In genomic region chr17:44385287-44386181, GRCh38 we compare ENCODE assay signal across 8 cellular contexts. TPM values are rescaled to one million over a fixed set of nuclear protein-coding genes. Genes with fewer than 3 reads are reported as not detected.
A peak's percentile ranks its signal among the peaks of the same experiment; 100 is the strongest.
DNase-seq lines count a peak whose midpoint lies in the region; ATAC-seq and TF ChIP-seq lines count a peak whose summit lies in the region.

No MANE protein-coding gene starts in this region.

- ATAC-seq in HG02973 (IDR thresholded peaks at IDR 0.05; ENCODE audit: unreplicated experiment) (peak; percentile 64), GM21515 (IDR thresholded peaks at IDR 0.05; ENCODE audit: unreplicated experiment) (no peak)
- ATAC-seq in activated CD8-positive, alpha-beta memory T cell treated with anti-CD3 and anti-CD28 coated beads, Interleukin-2, amount 10 ng/mL, durations not matched to agents 7 days and 5 days, result peak; percentile 94

- no peaks in the 10 kb centered on the region for H3K9me3 Mint-ChIP-seq in activated CD8-positive, alpha-beta memory T cell treated with anti-CD3 and anti-CD28 coated beads, Interleukin-2, amount 10 ng/mL, durations not matched to agents 7 days and 5 days (ENCODE audit: low read depth)
- H3K9me3 Mint-ChIP-seq in endodermal cell (no peaks in the 10 kb centered on the region), mesothelial cell of epicardium (no peaks in the 10 kb centered on the region)

- TF ChIP-seq CTCF in endodermal cell (conservative IDR thresholded peaks at IDR 0.05), result peak; percentile 62
- TF ChIP-seq CTCF in mesothelial cell of epicardium (IDR thresholded peaks at IDR 0.05; ENCODE audit: unreplicated experiment), result no peak

- H3K27ac ChIP-seq in endodermal cell (ENCODE audit: low read depth, low read length), result no peak overlapping the region

- H3K9me3 ChIP-seq in endodermal cell (ENCODE audit: control insufficient read depth, low read length), result no peaks in the 10 kb centered on the region

- no peaks in the 10 kb centered on the region for H3K36me3 ChIP-seq in endodermal cell (ENCODE audit: control insufficient read depth, insufficient read depth, low read length)

- peak overlapping the region; percentile 77 for H3K4me3 ChIP-seq in endodermal cell (ENCODE audit: low read length)

- H3K4me3 Mint-ChIP-seq in activated CD8-positive, alpha-beta memory T cell treated with anti-CD3 and anti-CD28 coated beads, Interleukin-2, amount 10 ng/mL, durations not matched to agents 7 days and 5 days, result peak overlapping the region; percentile 65
- H3K4me3 Mint-ChIP-seq in endodermal cell (peak overlapping the region; percentile 58), mesothelial cell of epicardium (peak overlapping the region; percentile 69)

- H3K9ac ChIP-seq in endodermal cell (ENCODE audit: extremely low read depth, low read length, poor library complexity, severe bottlenecking), result peak overlapping the region; percentile 20

- H3K27ac Mint-ChIP-seq in activated CD8-positive, alpha-beta memory T cell treated with anti-CD3 and anti-CD28 coated beads, Interleukin-2, amount 10 ng/mL, durations not matched to agents 7 days and 5 days, result no peak overlapping the region
- H3K27ac Mint-ChIP-seq in endodermal cell (no peak overlapping the region), mesothelial cell of epicardium (no peak overlapping the region)

- H3K27me3 ChIP-seq in endodermal cell (ENCODE audit: control insufficient read depth, insufficient read depth, low read length, poor library complexity, severe bottlenecking), result peaks cover 29% of the 10 kb centered on the region

- H3K27me3 Mint-ChIP-seq in activated CD8-positive, alpha-beta memory T cell treated with anti-CD3 and anti-CD28 coated beads, Interleukin-2, amount 10 ng/mL, durations not matched to agents 7 days and 5 days, result peaks cover 36% of the 10 kb centered on the region
- H3K27me3 Mint-ChIP-seq in endodermal cell (ENCODE audit: insufficient read depth) (peaks cover 61% of the 10 kb centered on the region), mesothelial cell of epicardium (ENCODE audit: low read depth) (peaks cover 35% of the 10 kb centered on the region)

- H3K4me1 ChIP-seq in endodermal cell (ENCODE audit: control insufficient read depth, insufficient read depth, low read length), result peaks cover 3% of the 10 kb centered on the region

- peaks cover 20% of the 10 kb centered on the region for H3K4me1 Mint-ChIP-seq in activated CD8-positive, alpha-beta memory T cell treated with anti-CD3 and anti-CD28 coated beads, Interleukin-2, amount 10 ng/mL, durations not matched to agents 7 days and 5 days
- peaks cover 12% of the 10 kb centered on the region for H3K4me1 Mint-ChIP-seq in endodermal cell
- peaks cover 13% of the 10 kb centered on the region for H3K4me1 Mint-ChIP-seq in mesothelial cell of epicardium

- WGBS in endodermal cell (ENCODE audit: insufficient coverage in 1 of 2, insufficient read length in 1 of 2), 2 experiments, result 21 to 30% methylated on average over 35 to 68 of the region's 68 CpGs

- CTCF ChIA-PET in activated CD8-positive, alpha-beta memory T cell treated with anti-CD3 and anti-CD28 coated beads, Interleukin-2, amount 10 ng/mL, durations not matched to agents 7 days and 5 days (lab: Charles Lee), result interaction anchor here (1.0 to 1.9 kb wide), 9 partner anchors 9 to 182 kb away, joined by 3 to 7 read pairs (median 3); partner anchors contain the start of gene FAM171A2

- peak; percentile 89 for DNase-seq in DMS 273 (lab: John Stamatoyannopoulos, UW; ENCODE audit: unreplicated experiment)
- DNase-seq in NCI-H748 treated with DMSO at 0.1 percent for 48 hours (lab: John Stamatoyannopoulos, UW), result peak; percentile 72
- peak; percentile 86 for DNase-seq in activated CD8-positive, alpha-beta memory T cell treated with anti-CD3 and anti-CD28 coated beads, Interleukin-2, amount 10 ng/mL, durations not matched to agents 7 days and 5 days
- peak; percentile 100 for DNase-seq in endodermal cell
- peak; percentile 81 to 82 for DNase-seq in mesothelial cell of epicardium (ENCODE audit: low spot score in 2 of 2, unreplicated experiment in 2 of 2)
- peak; percentile 68 to 77 for DNase-seq in stimulated activated CD8-positive, alpha-beta memory T cell treated with anti-CD3 and anti-CD28 coated beads, Interleukin-15, amount 100 ng/mL, for 4 hours (ENCODE audit: low read depth in 2 of 2)

- H3K36me3 Mint-ChIP-seq in activated CD8-positive, alpha-beta memory T cell treated with anti-CD3 and anti-CD28 coated beads, Interleukin-2, amount 10 ng/mL, durations not matched to agents 7 days and 5 days, result no peaks in the 10 kb centered on the region
- no peaks in the 10 kb centered on the region for H3K36me3 Mint-ChIP-seq in endodermal cell (ENCODE audit: low read depth)
- no peaks in the 10 kb centered on the region for H3K36me3 Mint-ChIP-seq in mesothelial cell of epicardium

RNA-seq across cellular contexts. Expression of gene ITGA2B, which starts 3.9 kb away (rescaled TPM):
- total RNA-seq in activated CD8-positive, alpha-beta memory T cell treated with anti-CD3 and anti-CD28 coated beads, Interleukin-2, amount 10 ng/mL, durations not matched to agents 7 days and 5 days, result under 1 TPM; 0.09 to 0.44 TPM
- total RNA-seq in endodermal cell (1 to 10 TPM; 5.2 to 8.5 TPM), mesothelial cell of epicardium (12.2 to 15.9 TPM (median 13.6 TPM) in 3 replicates)
- 12.8 TPM for polyA plus RNA-seq in endodermal cell (2013, experiment 1 of 2)
- 10.6 TPM for polyA plus RNA-seq in endodermal cell (2013, experiment 2 of 2)

RNA-seq across cellular contexts. Expression of gene FAM171A2, which starts 21.9 kb away (rescaled TPM):
- total RNA-seq in activated CD8-positive, alpha-beta memory T cell treated with anti-CD3 and anti-CD28 coated beads, Interleukin-2, amount 10 ng/mL, durations not matched to agents 7 days and 5 days, result under 1 TPM in 1 of 2 experiments, not detected in 1; 0.26 TPM
- total RNA-seq in endodermal cell (10 to 100 TPM; 45.7 to 51.9 TPM), mesothelial cell of epicardium (58.0 to 64.7 TPM (median 60.7 TPM) in 3 replicates)
- polyA plus RNA-seq in endodermal cell (2013, experiment 1 of 2), result 48.1 TPM
- polyA plus RNA-seq in endodermal cell (2013, experiment 2 of 2), result 43.2 TPM

RNA-seq across cellular contexts. Expression of gene GRN, which starts 40.4 kb away (rescaled TPM):
- 10 to 100 TPM; 56.5 to 69.2 TPM for total RNA-seq in activated CD8-positive, alpha-beta memory T cell treated with anti-CD3 and anti-CD28 coated beads, Interleukin-2, amount 10 ng/mL, durations not matched to agents 7 days and 5 days
- total RNA-seq in endodermal cell, result 100 to 1,000 TPM; 178 to 205 TPM
- 96.8 TPM for polyA plus RNA-seq in endodermal cell (2013, experiment 1 of 2)
- polyA plus RNA-seq in endodermal cell (2013, experiment 2 of 2), result 86.7 TPM
- 128 to 144 TPM (median 137 TPM) in 3 replicates for total RNA-seq in mesothelial cell of epicardium

Comparison
In these comparisons a context has a peak if more than half of its experiments do, and no peak if none do; other contexts are left out.
1. RNA of gene FAM171A2, which starts 21.9 kb away (total RNA-seq): 58.0 to 64.7 TPM in mesothelial cell of epicardium and 45.7 to 51.9 TPM in endodermal cell; 0.26 TPM in activated CD8-positive, alpha-beta memory T cell treated with anti-CD3 and anti-CD28 coated beads, Interleukin-2, amount 10 ng/mL, durations not matched to agents 7 days and 5 days; every median in the first group is over 10 times any median in the second.
2. Peak in every context shown above with its lines, with median percentiles within 50 percentile points of each other: DNase-seq and H3K4me3 Mint-ChIP-seq.